Comparison of ENCODE assay signal across 23 cellular contexts in the genomic region with DNA sequence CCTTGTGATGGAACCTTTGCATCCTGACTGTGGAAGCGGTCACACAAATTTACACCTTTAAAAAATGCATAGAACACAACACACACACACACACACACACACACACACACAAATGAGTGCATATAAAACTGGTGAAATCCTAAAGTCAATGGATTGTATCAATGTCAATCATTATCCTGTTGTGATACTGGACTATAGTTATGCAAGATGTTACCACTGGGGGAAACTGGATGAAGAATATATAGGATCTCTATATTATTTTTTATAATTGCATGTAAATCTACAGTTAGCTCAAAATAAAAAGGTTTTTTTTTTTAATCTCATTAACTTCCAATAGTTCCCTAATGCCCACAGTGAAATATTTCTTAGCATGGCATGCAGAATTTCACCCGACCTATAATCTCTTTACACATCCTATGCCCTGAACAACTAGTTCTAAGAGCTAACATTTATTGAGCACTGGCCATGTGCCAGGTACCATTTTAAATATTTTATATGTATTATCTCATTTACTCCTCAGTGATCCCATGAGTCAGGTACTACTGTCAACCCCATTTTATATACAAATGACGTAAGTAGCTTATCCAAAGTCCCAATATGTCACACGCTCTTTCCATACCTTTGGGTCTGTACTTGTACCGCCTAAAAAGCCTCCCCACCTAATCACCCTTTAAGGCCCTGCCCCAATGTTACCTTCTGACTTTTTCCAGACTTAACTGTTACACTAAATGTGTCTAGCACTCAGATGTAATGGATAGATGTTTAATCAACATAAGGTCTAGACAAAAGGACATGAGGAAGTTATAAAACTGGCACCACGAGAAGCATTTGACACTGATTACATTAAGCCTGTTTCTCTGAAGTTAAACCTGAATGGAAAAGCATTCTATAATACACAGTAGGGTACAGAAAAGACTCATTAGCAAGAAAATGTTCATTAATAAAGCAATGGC. TPM values are rescaled to one million over a fixed set of nuclear protein-coding genes. Genes with fewer than 3 reads are reported as not detected.
"Had no signal": no experiment of that assay in that cellular context is flagged by ENCODE, and none has a peak within 500 bp of the region (broad histone marks: within the 10 kb centered on the region; RNA-seq: fewer than 3 reads in every experiment).

No MANE protein-coding gene starts in this region.

- H3K4me2 ChIP-seq: hepatocyte had no signal

- H2AFZ ChIP-seq: hepatocyte had no signal

- H3K9me3 ChIP-seq: esophagus squamous epithelium, thyroid gland had no signal

- DNase-seq: activated CD4-positive, alpha-beta T cell treated with anti-CD3 and anti-CD28 coated beads for 48 hours; activated CD4-positive, CD25-positive, alpha-beta regulatory T cell; activated CD8-positive, alpha-beta T cell treated with anti-CD3 and anti-CD28 coated beads for 36 hours; activated naive CD4-positive, alpha-beta T cell treated with Interleukin-2 at 50 U/mL for 16 hours; activated naive CD8-positive, alpha-beta T cell treated with anti-CD3 and anti-CD28 coated beads, Interleukin-2, amount 10 ng/mL, durations not matched to agents 7 days and 5 days; activated T-cell treated with anti-CD3 and anti-CD28 coated beads, Interleukin-2, amount 50 U/mL, for 1 hour; amygdala; dermis blood vessel endothelial cell; effector memory CD4-positive, alpha-beta T cell; esophagus squamous epithelium; left cardiac atrium; nucleus accumbens; stimulated activated CD4-positive, alpha-beta T cell treated with anti-CD3 and anti-CD28 coated beads, Interleukin-1b, Interleukin-23, amount 100 ng/mL, for 48 hours; stimulated activated CD8-positive, alpha-beta memory T cell treated with anti-CD3 and anti-CD28 coated beads, Interleukin-4, amount 100 ng/mL, for 48 hours; stimulated activated naive CD4-positive, alpha-beta T cell; thyroid gland had no signal

- H3K27ac ChIP-seq: cardiac muscle cell, esophagus squamous epithelium, hepatocyte, thyroid gland had no signal

- H3K27me3 ChIP-seq: cardiac muscle cell, esophagus squamous epithelium, hepatocyte, thyroid gland had no signal

- H3K4me3 ChIP-seq: cardiac muscle cell, esophagus squamous epithelium, hepatocyte, lung, thyroid gland had no signal

RNA-seq across cellular contexts. Expression of a gene that starts 19.3 kb away (rescaled TPM):
- total RNA-seq: activated CD8-positive, alpha-beta T cell treated with anti-CD3 and anti-CD28 coated beads for 36 hours; activated naive CD8-positive, alpha-beta T cell treated with anti-CD3 and anti-CD28 coated beads, Interleukin-2, amount 10 ng/mL, durations not matched to agents 7 days and 5 days; activated T-helper 2 cell treated with anti-CD3 and anti-CD28 coated beads, Interferon-gamma antibody, Interleukin-2, Interleukin-4, amounts not matched to agents 10 μg/mL and 5 μg/mL and 100 μg/mL, durations not matched to agents 14 hours and 24 hours and 36 hours; cardiac muscle cell; chondrocyte; dermis blood vessel endothelial cell; esophagus squamous epithelium; hepatocyte; left cardiac atrium; lung; subcutaneous adipose tissue; thyroid gland had no signal

RNA-seq across cellular contexts. Expression of a gene that starts 40.6 kb away (rescaled TPM):
- total RNA-seq: activated CD8-positive, alpha-beta T cell treated with anti-CD3 and anti-CD28 coated beads for 36 hours; activated naive CD8-positive, alpha-beta T cell treated with anti-CD3 and anti-CD28 coated beads, Interleukin-2, amount 10 ng/mL, durations not matched to agents 7 days and 5 days; activated T-helper 2 cell treated with anti-CD3 and anti-CD28 coated beads, Interferon-gamma antibody, Interleukin-2, Interleukin-4, amounts not matched to agents 10 μg/mL and 5 μg/mL and 100 μg/mL, durations not matched to agents 14 hours and 24 hours and 36 hours; cardiac muscle cell; chondrocyte; dermis blood vessel endothelial cell; esophagus squamous epithelium; hepatocyte; left cardiac atrium; renal cortical epithelial cell; subcutaneous adipose tissue had no signal
